18 cellular contexts compared by ENCODE assay signal in genomic region chr18:74880706-74881289, GRCh38.
DNase-seq lines count a peak whose midpoint lies in the region; ATAC-seq, FAIRE-seq and TF ChIP-seq lines count a peak whose summit lies in the region.
"Had no signal": no experiment of that assay in that cellular context is flagged by ENCODE, and none has a peak within 500 bp of the region (broad histone marks: within the 10 kb centered on the region; RNA-seq: fewer than 3 reads in every experiment).

No MANE protein-coding gene starts in this region.

- H3K27ac Mint-ChIP-seq in stimulated activated naive CD8-positive, alpha-beta T cell treated with anti-CD3 and anti-CD28 coated beads, Interleukin-15, amount 100 ng/mL, for 72 hours, result no peak overlapping the region
- H3K27ac Mint-ChIP-seq: B cell; CD4-positive, CD25-positive, alpha-beta regulatory T cell; CD8-positive, alpha-beta memory T cell had no signal

- peaks cover 31% of the 10 kb centered on the region for H3K36me3 Mint-ChIP-seq in activated T-cell treated with anti-CD3 and anti-CD28 coated beads, Interleukin-2, amount 50 U/mL, for 4 hours (ENCODE audit: insufficient read depth)

- peak; percentile 53 for ATAC-seq in sciatic nerve
- no peak for ATAC-seq in stimulated activated naive CD8-positive, alpha-beta T cell treated with anti-CD3 and anti-CD28 coated beads, Interleukin-15, amount 100 ng/mL, for 72 hours
- ATAC-seq in activated T-cell treated with anti-CD3 and anti-CD28 coated beads, Interleukin-2, amount 50 U/mL, for 4 hours, result no peak
- ATAC-seq: HCT116 had no signal

- intact Hi-C loops in sciatic nerve (cut with DNase I), result no loop called here

- FAIRE-seq in D721Med (lab: Jason Lieb, UNC), result peak; percentile 25
- FAIRE-seq: G401.6, GM12891, GM18507 had no signal

- DNase-seq in D721Med (ENCODE audit: insufficient read length, low spot score), result no peak
- DNase-seq in HuH-7 (ENCODE audit: low spot score), result peak; percentile 14
- peak; percentile 68 for DNase-seq in NCI-H748 treated with DMSO at 0.1 percent for 48 hours (lab: John Stamatoyannopoulos, UW)
- no peak for DNase-seq in sciatic nerve (ENCODE audit: low spot score)
- no peak for DNase-seq in stimulated activated naive CD8-positive, alpha-beta T cell treated with anti-CD3 and anti-CD28 coated beads, Interleukin-15, amount 100 ng/mL, for 72 hours
- no peak for DNase-seq in activated T-cell treated with anti-CD3 and anti-CD28 coated beads, Interleukin-2, amount 50 U/mL, for 4 hours
- no peak for DNase-seq in stimulated activated CD4-positive, alpha-beta T cell treated with anti-CD3 and anti-CD28 coated beads, Interleukin-4, amount 100 ng/mL, for 1 hour
- DNase-seq: C1 segment of cervical spinal cord; CD4-positive, CD25-positive, alpha-beta regulatory T cell; CD8-positive, alpha-beta memory T cell; COR-L47; GOT3; H7 had no signal

- no peaks in the 10 kb centered on the region for H3K27me3 Mint-ChIP-seq in stimulated activated naive CD8-positive, alpha-beta T cell treated with anti-CD3 and anti-CD28 coated beads, Interleukin-15, amount 100 ng/mL, for 72 hours
- no peaks in the 10 kb centered on the region for H3K27me3 Mint-ChIP-seq in activated T-cell treated with anti-CD3 and anti-CD28 coated beads, Interleukin-2, amount 50 U/mL, for 4 hours (ENCODE audit: low read depth)
- H3K27me3 Mint-ChIP-seq: B cell; CD4-positive, CD25-positive, alpha-beta regulatory T cell; CD8-positive, alpha-beta memory T cell had no signal

- H3K4me1 Mint-ChIP-seq in stimulated activated naive CD8-positive, alpha-beta T cell treated with anti-CD3 and anti-CD28 coated beads, Interleukin-15, amount 100 ng/mL, for 72 hours, result no peaks in the 10 kb centered on the region
- no peaks in the 10 kb centered on the region for H3K4me1 Mint-ChIP-seq in activated T-cell treated with anti-CD3 and anti-CD28 coated beads, Interleukin-2, amount 50 U/mL, for 4 hours (ENCODE audit: low read depth)
- H3K4me1 Mint-ChIP-seq: B cell; CD4-positive, CD25-positive, alpha-beta regulatory T cell; CD8-positive, alpha-beta memory T cell had no signal

- no peak for TF ChIP-seq CTCF in D721Med (IDR thresholded peaks at IDR 0.05; ENCODE audit: insufficient read depth, missing control alignments)

- H3K9me3 Mint-ChIP-seq in stimulated activated naive CD8-positive, alpha-beta T cell treated with anti-CD3 and anti-CD28 coated beads, Interleukin-15, amount 100 ng/mL, for 72 hours, result peaks cover 0 to 5% of the 10 kb centered on the region in 2 donors
- no peaks in the 10 kb centered on the region for H3K9me3 Mint-ChIP-seq in activated T-cell treated with anti-CD3 and anti-CD28 coated beads, Interleukin-2, amount 50 U/mL, for 4 hours
- H3K9me3 Mint-ChIP-seq: CD4-positive, CD25-positive, alpha-beta regulatory T cell; CD8-positive, alpha-beta memory T cell had no signal

- no peak overlapping the region for H3K4me3 Mint-ChIP-seq in stimulated activated naive CD8-positive, alpha-beta T cell treated with anti-CD3 and anti-CD28 coated beads, Interleukin-15, amount 100 ng/mL, for 72 hours
- no peak overlapping the region for H3K4me3 Mint-ChIP-seq in activated T-cell treated with anti-CD3 and anti-CD28 coated beads, Interleukin-2, amount 50 U/mL, for 4 hours
- H3K4me3 Mint-ChIP-seq: B cell; CD4-positive, CD25-positive, alpha-beta regulatory T cell; CD8-positive, alpha-beta memory T cell had no signal

Comparison
In these comparisons a context has a peak if more than half of its experiments do, and no peak if none do; other contexts are left out.
1. DNase-seq: peak in HuH-7 (single experiment) and NCI-H748 treated with DMSO at 0.1 percent for 48 hours (single experiment); none in D721Med (single experiment), sciatic nerve (single experiment), stimulated activated naive CD8-positive, alpha-beta T cell treated with anti-CD3 and anti-CD28 coated beads, Interleukin-15, amount 100 ng/mL, for 72 hours (0 of 2), activated T-cell treated with anti-CD3 and anti-CD28 coated beads, Interleukin-2, amount 50 U/mL, for 4 hours (single experiment) and stimulated activated CD4-positive, alpha-beta T cell treated with anti-CD3 and anti-CD28 coated beads, Interleukin-4, amount 100 ng/mL, for 1 hour (single experiment).